8 cellular contexts compared by ENCODE assay signal in genomic region chr1:6199298-6200187, GRCh38. TPM values are rescaled to one million over a fixed set of nuclear protein-coding genes. Genes with fewer than 3 reads are reported as not detected.
DNase-seq lines count a peak whose midpoint lies in the region; ATAC-seq and TF ChIP-seq lines count a peak whose summit lies in the region.

Gene RPL22, minus strand, starts transcription at chr1:6199595. Its CDS starts 22 bp downstream, at chr1:6199573.

- no peaks in the 10 kb centered on the region for H3K9me3 ChIP-seq in Peyer's patch
- no peaks in the 10 kb centered on the region for H3K9me3 ChIP-seq in esophagus (ENCODE audit: control insufficient read depth in 2 of 2, insufficient read depth in 1 of 2, low read depth in 1 of 2, low read length in 1 of 2)
- H3K9me3 ChIP-seq in mucosa of stomach (ENCODE audit: control insufficient read depth, low read length) = no peaks in the 10 kb centered on the region

- H3K9ac ChIP-seq in KMS-11 = peak within 1 kb of the TSS; percentile 96
- H3K9ac ChIP-seq in mucosa of stomach (ENCODE audit: low read length) = peak within 1 kb of the TSS; percentile 84

- peaks cover 11% of the 10 kb centered on the region; the same call in 1 of the 2 replicates for H4K20me1 ChIP-seq in KMS-11 (ENCODE audit: insufficient read depth)

- peak within 1 kb of the TSS; percentile 98 for H3K4me3 ChIP-seq in KMS-11 (IDR thresholded peaks at IDR 0.05; ENCODE audit: insufficient read depth, low read depth, low read length)
- H3K4me3 ChIP-seq in Peyer's patch = peak within 1 kb of the TSS; percentile 81 to 100 (median 91)
- peak within 1 kb of the TSS; percentile 96 to 100 for H3K4me3 ChIP-seq in esophagus (ENCODE audit: low read depth in 1 of 2, low read length in 2 of 2)
- peak within 1 kb of the TSS; percentile 69 for H3K4me3 ChIP-seq in mucosa of stomach (ENCODE audit: low read length)

- peak within 1 kb of the TSS; percentile 69 for H2AFZ ChIP-seq in KMS-11 (ENCODE audit: low read depth)

- H3K36me3 ChIP-seq in KMS-11 (ENCODE audit: insufficient read depth) (peaks cover 13% of the 10 kb centered on the region; the same call in 1 of the 2 replicates), Peyer's patch (peaks cover 0 to 20% (median 0%) of the 10 kb centered on the region in 3 donors), esophagus (ENCODE audit: control insufficient read depth in 2 of 2, insufficient read depth in 2 of 2, low read length in 1 of 2) (peaks cover 0 to 1% of the 10 kb centered on the region in 2 donors), mucosa of stomach (ENCODE audit: control insufficient read depth, insufficient read depth, low read length) (no peaks in the 10 kb centered on the region)

- TF ChIP-seq CTCF in KMS-11 (conservative IDR thresholded peaks at IDR 0.05; ENCODE audit: low read depth, low read length) (no peak), Peyer's patch (IDR thresholded peaks at IDR 0.05) (peak in 3 of 6 experiments; percentile 3 to 28 (median 10))

- H3K4me1 ChIP-seq in KMS-11 (ENCODE audit: low read depth, poor library complexity, severe bottlenecking) (peaks cover 31% of the 10 kb centered on the region), Peyer's patch (peaks cover 0 to 24% (median 12%) of the 10 kb centered on the region in 4 donors), esophagus (ENCODE audit: control insufficient read depth in 2 of 2, insufficient read depth in 2 of 2, low read length in 1 of 2) (peaks cover 2 to 5% of the 10 kb centered on the region in 2 donors), mucosa of stomach (ENCODE audit: control insufficient read depth, insufficient read depth, low read length) (peaks cover 15% of the 10 kb centered on the region)

- peaks cover 49% of the 10 kb centered on the region for H3K79me2 ChIP-seq in KMS-11 (ENCODE audit: insufficient read depth, low read depth)

- peak; percentile 91 for ATAC-seq in GM21737 (IDR thresholded peaks at IDR 0.05; ENCODE audit: unreplicated experiment)

- no peaks in the 10 kb centered on the region for H3K27me3 ChIP-seq in KMS-11 (ENCODE audit: insufficient read depth, low read depth)
- H3K27me3 ChIP-seq in Peyer's patch = no peaks in the 10 kb centered on the region
- H3K27me3 ChIP-seq in esophagus (ENCODE audit: control insufficient read depth in 1 of 2, insufficient read depth in 2 of 2, low read length in 2 of 2) = no peaks in the 10 kb centered on the region
- no peaks in the 10 kb centered on the region for H3K27me3 ChIP-seq in mucosa of stomach (ENCODE audit: control insufficient read depth, insufficient read depth, low read length)

- H3K27ac ChIP-seq in KMS-11 (peak within 1 kb of the TSS; percentile 76), Peyer's patch (peak within 1 kb of the TSS; percentile 67 to 83 (median 79)), esophagus (ENCODE audit: low read depth in 2 of 2, low read length in 1 of 2) (peak within 1 kb of the TSS; percentile 71 to 89)

- TF ChIP-seq POLR2A in Peyer's patch (IDR thresholded peaks at IDR 0.05) = peak; percentile 46 to 79

- H3K4me2 ChIP-seq in KMS-11 = peak within 1 kb of the TSS; percentile 93

- DNase-seq in DMS53 treated with DMSO at 0.1 percent for 48 hours (lab: John Stamatoyannopoulos, UW; ENCODE audit: unreplicated experiment) = peak; percentile 99
- DNase-seq in Peyer's patch = peak; percentile 97 to 100 (median 99)
- peak; percentile 98 for DNase-seq in activated T-cell treated with anti-CD3 and anti-CD28 coated beads, Interleukin-2, amount 50 U/mL, for 48 hours
- peak; percentile 93 to 94 for DNase-seq in stimulated activated CD8-positive, alpha-beta memory T cell treated with anti-CD3 and anti-CD28 coated beads, Interleukin-7, amount 100 ng/mL, for 1 hour (ENCODE audit: low read depth in 2 of 2)

- WGBS in esophagus, 2 donors = 1 to 2% methylated on average over 53 of the region's 53 CpGs

RNA-seq across cellular contexts. Expression of gene RPL22, which starts in this region (rescaled TPM):
- 100 to 1,000 TPM in 2 of 4 donors, 10 to 100 TPM in 2; 78.1 to 170 (median 99.0) TPM for total RNA-seq in Peyer's patch
- polyA plus RNA-seq in esophagus = 100 to 1,000 TPM; 360 to 588 TPM

Comparison
In these comparisons a context has a peak if more than half of its experiments do, and no peak if none do; other contexts are left out.
1. Peak in every context shown above with its lines: DNase-seq, ATAC-seq, H3K4me3 ChIP-seq and H3K27ac ChIP-seq.